8 cellular contexts compared by ENCODE assay signal in the genomic region with DNA sequence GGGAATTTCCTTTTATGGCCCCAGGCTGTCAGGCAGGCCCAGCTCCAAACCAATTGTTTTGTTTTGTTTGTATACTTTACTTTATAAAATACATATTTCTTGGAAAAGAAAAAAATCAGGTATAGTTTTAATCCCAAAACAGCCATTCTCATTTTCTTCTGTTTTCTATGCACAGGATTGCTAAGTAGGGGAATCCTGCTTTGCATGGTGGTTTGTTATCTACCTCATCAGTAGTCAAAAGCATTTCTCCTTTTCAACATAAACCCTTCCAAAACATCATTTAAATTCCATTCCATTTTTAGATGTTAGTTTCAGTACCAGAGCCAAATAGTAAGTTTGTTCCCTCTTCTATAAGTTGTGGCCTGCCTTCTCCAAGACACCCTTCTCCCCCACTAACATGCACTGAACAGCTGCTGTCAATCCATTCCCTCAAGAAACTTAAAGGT. TPM values are rescaled to one million over a fixed set of nuclear protein-coding genes. Genes with fewer than 3 reads are reported as not detected.
DNase-seq lines count a peak whose midpoint lies in the region; ATAC-seq and TF ChIP-seq lines count a peak whose summit lies in the region.

No MANE protein-coding gene starts in this region.

- CTCF ChIA-PET in activated naive CD4-positive, alpha-beta T cell treated with anti-CD3 and anti-CD28 coated beads for 36 hours (lab: Charles Lee), result interaction anchor here (0.6 to 3.5 kb wide), 3 partner anchors 11 to 81 kb away, joined by 3 to 13 read pairs (median 4); a partner anchor contains a TSS

- ATAC-seq in lung (ENCODE audit: insufficient read depth, low FRiP score), result no peak
- ATAC-seq in upper lobe of left lung (ENCODE audit: low FRiP score in 2 of 2), result no peak

- intact Hi-C loops in activated naive CD4-positive, alpha-beta T cell treated with anti-CD3 and anti-CD28 coated beads for 36 hours (cut with micrococcal nuclease), result loop anchor here (1.0 to 10.0 kb wide), 5 partner anchors 128 to 1065 kb away; a partner anchor contains a TSS

- peak; percentile 21 for DNase-seq in activated naive CD4-positive, alpha-beta T cell treated with anti-CD3 and anti-CD28 coated beads for 36 hours
- no peak for DNase-seq in activated naive CD4-positive, alpha-beta T cell treated with anti-CD3 and anti-CD28 coated beads, Interleukin-2, amount 50 U/mL, for 16 hours
- DNase-seq in activated naive CD8-positive, alpha-beta T cell treated with anti-CD3 and anti-CD28 coated beads for 36 hours, result no peak
- peak; percentile 2 for DNase-seq in lung (ENCODE audit: low spot score)
- DNase-seq in upper lobe of left lung, result no peak
- DNase-seq in NCI-H2227 (lab: John Stamatoyannopoulos, UW; ENCODE audit: unreplicated experiment), result no peak
- DNase-seq in stimulated activated CD4-positive, alpha-beta T cell treated with anti-CD3 and anti-CD28 coated beads, Interleukin-12 subunit alpha, Interleukin-12 subunit beta, amount 100 ng/mL, for 4 hours, result no peak
- no peak for DNase-seq in mucosa of gallbladder (ENCODE audit: low spot score)

- peaks cover 39% of the 10 kb centered on the region for H3K4me1 Mint-ChIP-seq in activated naive CD4-positive, alpha-beta T cell treated with anti-CD3 and anti-CD28 coated beads for 36 hours (ENCODE audit: low read depth)
- H3K4me1 Mint-ChIP-seq in activated naive CD8-positive, alpha-beta T cell treated with anti-CD3 and anti-CD28 coated beads for 36 hours, result peaks cover 31% of the 10 kb centered on the region

- H3K27me3 Mint-ChIP-seq in activated naive CD4-positive, alpha-beta T cell treated with anti-CD3 and anti-CD28 coated beads for 36 hours (ENCODE audit: low read depth), result no peaks in the 10 kb centered on the region
- no peaks in the 10 kb centered on the region for H3K27me3 Mint-ChIP-seq in activated naive CD8-positive, alpha-beta T cell treated with anti-CD3 and anti-CD28 coated beads for 36 hours

- peaks cover 32% of the 10 kb centered on the region for H3K36me3 Mint-ChIP-seq in activated naive CD4-positive, alpha-beta T cell treated with anti-CD3 and anti-CD28 coated beads for 36 hours (ENCODE audit: low read depth)
- H3K36me3 Mint-ChIP-seq in activated naive CD8-positive, alpha-beta T cell treated with anti-CD3 and anti-CD28 coated beads for 36 hours, result peaks cover 38% of the 10 kb centered on the region

- no peak overlapping the region for H3K27ac Mint-ChIP-seq in activated naive CD4-positive, alpha-beta T cell treated with anti-CD3 and anti-CD28 coated beads for 36 hours
- peak overlapping the region; percentile 78 for H3K27ac Mint-ChIP-seq in activated naive CD8-positive, alpha-beta T cell treated with anti-CD3 and anti-CD28 coated beads for 36 hours

- H3K27me3 ChIP-seq in lung (ENCODE audit: control insufficient read depth, insufficient read depth) (no peaks in the 10 kb centered on the region), upper lobe of left lung (no peaks in the 10 kb centered on the region)

- TF ChIP-seq EP300 in upper lobe of left lung (IDR thresholded peaks at IDR 0.05), result no peak

- H3K4me3 Mint-ChIP-seq in activated naive CD4-positive, alpha-beta T cell treated with anti-CD3 and anti-CD28 coated beads for 36 hours, result peak overlapping the region; percentile 39
- H3K4me3 Mint-ChIP-seq in activated naive CD8-positive, alpha-beta T cell treated with anti-CD3 and anti-CD28 coated beads for 36 hours, result peak overlapping the region; percentile 18

- peaks cover 14 to 35% of the 10 kb centered on the region in 2 donors for H3K36me3 ChIP-seq in lung (ENCODE audit: control insufficient read depth in 2 of 2, insufficient read depth in 2 of 2, low read length in 2 of 2)
- H3K36me3 ChIP-seq in upper lobe of left lung, result peaks cover 30 to 42% (median 34%) of the 10 kb centered on the region in 4 donors

- H3K4me3 ChIP-seq in lung (no peak overlapping the region), upper lobe of left lung (peak overlapping the region in 1 of 4 donors; percentile 92)

- H3K4me1 ChIP-seq in lung (ENCODE audit: control insufficient read depth in 2 of 2, insufficient read depth in 2 of 2, low read length in 2 of 2) (peaks cover 10 to 18% of the 10 kb centered on the region in 2 donors), upper lobe of left lung (peaks cover 58 to 77% (median 65%) of the 10 kb centered on the region in 4 donors)

- TF ChIP-seq POLR2A in upper lobe of left lung (IDR thresholded peaks at IDR 0.05), result no peak

- H3K27ac ChIP-seq in lung (ENCODE audit: low read depth in 1 of 2, low read length in 1 of 2), result peak overlapping the region; percentile 39 to 71
- H3K27ac ChIP-seq in upper lobe of left lung, result peak overlapping the region; percentile 50 to 99 (median 90)

- no peaks in the 10 kb centered on the region for H3K9me3 ChIP-seq in lung (ENCODE audit: control insufficient read depth in 2 of 2, insufficient read depth in 1 of 2, low read length in 1 of 2)
- H3K9me3 ChIP-seq in upper lobe of left lung, result no peaks in the 10 kb centered on the region

- TF ChIP-seq CTCF in lung (IDR thresholded peaks at IDR 0.05; ENCODE audit: control extremely low read depth, extremely low read depth), result no peak
- no peak for TF ChIP-seq CTCF in upper lobe of left lung (IDR thresholded peaks at IDR 0.05)

- H3K9me3 Mint-ChIP-seq in activated naive CD4-positive, alpha-beta T cell treated with anti-CD3 and anti-CD28 coated beads for 36 hours, result no peaks in the 10 kb centered on the region
- H3K9me3 Mint-ChIP-seq in activated naive CD8-positive, alpha-beta T cell treated with anti-CD3 and anti-CD28 coated beads for 36 hours, result no peaks in the 10 kb centered on the region

RNA-seq across cellular contexts. Expression of a gene that starts 3.6 kb away (rescaled TPM):
- 10 to 100 TPM; 65.2 to 65.7 TPM for total RNA-seq in activated naive CD4-positive, alpha-beta T cell treated with anti-CD3 and anti-CD28 coated beads for 36 hours
- 10 to 100 TPM; 66.1 to 68.0 TPM for total RNA-seq in activated naive CD8-positive, alpha-beta T cell treated with anti-CD3 and anti-CD28 coated beads for 36 hours
- total RNA-seq in lung, result 100 to 1,000 TPM; 134 to 147 TPM
- polyA plus RNA-seq in lung, result 100 to 1,000 TPM in 1 of 2 donors, 10 to 100 TPM in 1; 91.1 to 138 TPM
- 100 to 1,000 TPM; 130 to 191 (median 146) TPM for total RNA-seq in upper lobe of left lung
- 261 TPM for total RNA-seq in mucosa of gallbladder

RNA-seq across cellular contexts. Expression of a gene that starts 3.8 kb away (rescaled TPM):
- 10 to 100 TPM; 31.9 to 33.5 TPM for total RNA-seq in activated naive CD4-positive, alpha-beta T cell treated with anti-CD3 and anti-CD28 coated beads for 36 hours
- 10 to 100 TPM; 37.8 to 45.3 TPM for total RNA-seq in activated naive CD8-positive, alpha-beta T cell treated with anti-CD3 and anti-CD28 coated beads for 36 hours
- 10 to 100 TPM; 15.0 to 19.1 TPM for total RNA-seq in lung
- polyA plus RNA-seq in lung, result 10 to 100 TPM; 16.2 to 17.4 TPM
- 10 to 100 TPM; 13.4 to 25.2 (median 22.1) TPM for total RNA-seq in upper lobe of left lung
- 25.8 TPM for total RNA-seq in mucosa of gallbladder

RNA-seq across cellular contexts. Expression of a gene that starts 4.8 kb away (rescaled TPM):
- 100 to 1,000 TPM; 151 to 156 TPM for total RNA-seq in activated naive CD4-positive, alpha-beta T cell treated with anti-CD3 and anti-CD28 coated beads for 36 hours
- total RNA-seq in activated naive CD8-positive, alpha-beta T cell treated with anti-CD3 and anti-CD28 coated beads for 36 hours, result 100 to 1,000 TPM; 156 to 160 TPM
- 100 to 1,000 TPM in 1 of 2 donors, 10 to 100 TPM in 1; 23.9 to 149 TPM for total RNA-seq in lung
- 100 to 1,000 TPM; 108 to 126 TPM for polyA plus RNA-seq in lung
- total RNA-seq in upper lobe of left lung, result 100 to 1,000 TPM in 3 of 6 donors, 10 to 100 TPM in 3; 60.8 to 153 (median 96.5) TPM
- total RNA-seq in mucosa of gallbladder, result 142 TPM

RNA-seq across cellular contexts. Expression of a gene that starts 12.0 kb away (rescaled TPM):
- 10 to 100 TPM; 25.7 to 28.5 TPM for total RNA-seq in activated naive CD4-positive, alpha-beta T cell treated with anti-CD3 and anti-CD28 coated beads for 36 hours
- total RNA-seq in activated naive CD8-positive, alpha-beta T cell treated with anti-CD3 and anti-CD28 coated beads for 36 hours, result 10 to 100 TPM; 30.7 to 33.7 TPM
- total RNA-seq in lung (100 to 1,000 TPM; 124 to 150 TPM), upper lobe of left lung (100 to 1,000 TPM in 4 of 6 donors, 10 to 100 TPM in 2; 71.6 to 240 (median 145) TPM), mucosa of gallbladder (161 TPM)
- 100 to 1,000 TPM in 1 of 2 donors, 10 to 100 TPM in 1; 57.6 to 169 TPM for polyA plus RNA-seq in lung

RNA-seq across cellular contexts. Expression of a gene that starts 48.4 kb away (rescaled TPM):
- under 1 TPM; 0.79 to 0.88 TPM for total RNA-seq in activated naive CD4-positive, alpha-beta T cell treated with anti-CD3 and anti-CD28 coated beads for 36 hours
- 1 to 10 TPM; 1.3 to 1.4 TPM for total RNA-seq in activated naive CD8-positive, alpha-beta T cell treated with anti-CD3 and anti-CD28 coated beads for 36 hours
- 10 to 100 TPM; 14.9 to 39.9 TPM for total RNA-seq in lung
- polyA plus RNA-seq in lung, result 1 to 10 TPM; 6.0 to 8.2 TPM
- total RNA-seq in upper lobe of left lung, result 10 to 100 TPM in 4 of 6 donors, 1 to 10 TPM in 2; 9.2 to 32.2 (median 12.8) TPM
- 25.1 TPM for total RNA-seq in mucosa of gallbladder

Comparison
In these comparisons a context has a peak if more than half of its experiments do, and no peak if none do; other contexts are left out.
1. DNase-seq: peak in activated naive CD4-positive, alpha-beta T cell treated with anti-CD3 and anti-CD28 coated beads for 36 hours (single experiment) and lung (single experiment); none in activated naive CD4-positive, alpha-beta T cell treated with anti-CD3 and anti-CD28 coated beads, Interleukin-2, amount 50 U/mL, for 16 hours (single experiment), activated naive CD8-positive, alpha-beta T cell treated with anti-CD3 and anti-CD28 coated beads for 36 hours (single experiment), upper lobe of left lung (0 of 2), NCI-H2227 (single experiment), stimulated activated CD4-positive, alpha-beta T cell treated with anti-CD3 and anti-CD28 coated beads, Interleukin-12 subunit alpha, Interleukin-12 subunit beta, amount 100 ng/mL, for 4 hours (single experiment) and mucosa of gallbladder (single experiment).